ENCODE assay signal across 8 cellular contexts in genomic region chr12:130838284-130838950, GRCh38. TPM values are rescaled to one million over a fixed set of nuclear protein-coding genes. Genes with fewer than 3 reads are reported as not detected.
DNase-seq lines count a peak whose midpoint lies in the region; ATAC-seq, FAIRE-seq and TF ChIP-seq lines count a peak whose summit lies in the region.

No MANE protein-coding gene starts in this region.

- H2AFZ ChIP-seq in HepG2 (ENCODE audit: low read length): no peak overlapping the region

- H3K9ac ChIP-seq in SK-N-MC (ENCODE audit: insufficient read length) (peak overlapping the region; percentile 85), HepG2 (ENCODE audit: insufficient read depth, low read depth, low read length) (peak overlapping the region; percentile 76), subcutaneous abdominal adipose tissue (ENCODE audit: low read length in 5 of 5) (peak overlapping the region in 4 of 5 donors; percentile 74 to 82 (median 78))

- TF ChIP-seq POLR2A in HepG2 (IDR thresholded peaks at IDR 0.05; ENCODE audit: insufficient read depth in 1 of 2, low read depth in 2 of 2, low read length in 2 of 2): no peak

- WGBS in HepG2 (ENCODE audit: low lambda C conversion rate): 0% methylated on average over 9 of the region's 38 CpGs

- TF ChIP-seq RAD21 in HepG2 (CRISPR knock-in tag; IDR thresholded peaks at IDR 0.05): no peak

- H3K79me2 ChIP-seq in HepG2 (ENCODE audit: insufficient read depth, low read length): peaks cover 10% of the 10 kb centered on the region

- ATAC-seq in HG03439 (IDR thresholded peaks at IDR 0.05; ENCODE audit: unreplicated experiment) (peak; percentile 32), HepG2 (peak; percentile 73)

- H4K20me1 ChIP-seq in HepG2 (ENCODE audit: insufficient read depth, low read length): no peaks in the 10 kb centered on the region

- H3K4me3 ChIP-seq in SK-N-MC: peak overlapping the region; percentile 97
- peak overlapping the region; percentile 75 to 93 (median 86) for H3K4me3 ChIP-seq in HepG2 (replicated peaks in 1 of 3; ENCODE audit: insufficient read depth in 1 of 3, low read depth in 2 of 3, low read length in 3 of 3)
- H3K4me3 ChIP-seq in subcutaneous abdominal adipose tissue (ENCODE audit: low read depth in 1 of 5, low read length in 5 of 5): peak overlapping the region; percentile 74 to 82 (median 79)

- in situ Hi-C loops in HepG2 (cut with HindIII; ENCODE audit: extremely low pct_ligation_motif_present, low pct_unique_long_range_greater_than_20kb): loop anchor here (5.0 kb wide), 1 partner anchor 34 kb away; the partner anchor contains the start of gene RAN

- H3K36me3 ChIP-seq in SK-N-MC (ENCODE audit: insufficient read depth, low read length) (no peaks in the 10 kb centered on the region), HepG2 (replicated peaks in 1 of 2; ENCODE audit: control insufficient read depth in 1 of 2, insufficient read depth in 2 of 2, low read length in 2 of 2) (0 out of 5 replicates have a peak, but pooled peaks cover 0 to 2% of the 10 kb centered on the region in 2 experiments), subcutaneous abdominal adipose tissue (ENCODE audit: control insufficient read depth in 5 of 5, insufficient read depth in 5 of 5, low read length in 5 of 5) (no peaks in the 10 kb centered on the region)

- FAIRE-seq in GM19239 (lab: Jason Lieb, UNC) (no peak), HepG2 (lab: Jason Lieb, UNC) (peak; percentile 53)

- peak overlapping the region; percentile 90 for H3K4me2 ChIP-seq in HepG2 (ENCODE audit: low read depth, low read length)

- CTCF ChIA-PET in HepG2 (lab: Yijun Ruan, JAX; ENCODE audit: low intra/inter-chr PET ratio, low total read pairs): interaction anchor here (1.4 kb wide), 1 partner anchor 32 kb away, joined by 10 read pairs; no protein-coding TSS in a partner anchor

- DNase-seq in AML-193 (lab: John Stamatoyannopoulos, UW) (peak; percentile 1 to 13), GM19239 (ENCODE audit: insufficient read length, low spot score) (peak; percentile 20), SK-N-MC (ENCODE audit: low read depth, low spot score) (no peak), cerebellar cortex (ENCODE audit: low spot score) (peak; percentile 43), HepG2 (ENCODE audit: low spot score) (peak; percentile 27), middle frontal gyrus (ENCODE audit: extremely low spot score, low spot score) (no peak)

- no TSS peak for BruUV-seq in HepG2 (replicated peaks; lab: Mats Ljungman, UMichigan)

- H3K27me3 ChIP-seq in HepG2 (ENCODE audit: control insufficient read depth in 1 of 2, insufficient read depth in 2 of 2, low read length in 2 of 2) (no peaks in the 10 kb centered on the region), subcutaneous abdominal adipose tissue (ENCODE audit: control insufficient read depth in 5 of 5, insufficient read depth in 4 of 5, low read length in 5 of 5) (no peaks in the 10 kb centered on the region)

- H3K27ac ChIP-seq in SK-N-MC (no peak overlapping the region), HepG2 (ENCODE audit: extremely low read length, insufficient read depth, low read length) (peak overlapping the region; percentile 59), subcutaneous abdominal adipose tissue (ENCODE audit: low read depth, low read length) (no peak overlapping the region)

- POLR2A ChIA-PET in HepG2 (lab: Yijun Ruan, JAX): interaction anchor here (1.0 to 1.6 kb wide), 3 partner anchors 11 to 62 kb away, joined by 3 to 12 read pairs (median 3); no protein-coding TSS in a partner anchor

- intact Hi-C loops in HepG2 (cut with micrococcal nuclease; ENCODE audit: unreplicated experiment): loop anchor here (2.0 kb wide), 1 partner anchor 32 kb away; no protein-coding TSS in a partner anchor

- no peak for TF ChIP-seq CTCF in HepG2 (CRISPR knock-in tag; IDR thresholded peaks at IDR 0.05)

- no peaks in the 10 kb centered on the region for H3K9me3 ChIP-seq in SK-N-MC (ENCODE audit: low read depth, low read length)
- H3K9me3 ChIP-seq in HepG2 (ENCODE audit: low read length): no peaks in the 10 kb centered on the region
- no peaks in the 10 kb centered on the region for H3K9me3 ChIP-seq in subcutaneous abdominal adipose tissue (ENCODE audit: control insufficient read depth in 5 of 5, low read length in 5 of 5)

- peaks cover 31% of the 10 kb centered on the region for H3K4me1 ChIP-seq in HepG2 (ENCODE audit: insufficient read depth, low read length)
- peaks cover 3 to 20% (median 18%) of the 10 kb centered on the region in 5 donors for H3K4me1 ChIP-seq in subcutaneous abdominal adipose tissue (ENCODE audit: control insufficient read depth in 5 of 5, insufficient read depth in 5 of 5, low read length in 5 of 5)

- TF ChIP-seq EP300 in HepG2 (IDR thresholded peaks at IDR 0.05; ENCODE audit: low read depth in 2 of 2, low read length in 2 of 2) (no peak), HepG2 (CRISPR knock-in tag; IDR thresholded peaks at IDR 0.05; ENCODE audit: borderline replicate concordance) (no peak)

TF ChIP-seq in HepG2, 621 proteins besides CTCF, POLR2A, EP300 and RAD21 (continues in another document):
- 0 out of 2 replicates have a peak, but pooled peaks have one; percentile 20 for TF ChIP-seq ZNF124 (CRISPR knock-in tag; IDR thresholded peaks at IDR 0.05)
- no peak for TF ChIP-seq ZNF704 (CRISPR knock-in tag; IDR thresholded peaks at IDR 0.05; ENCODE audit: borderline replicate concordance)
- peak; percentile 50 for TF ChIP-seq PHF8 (CRISPR knock-in tag; IDR thresholded peaks at IDR 0.05)

RNA-seq across cellular contexts. Expression of gene STX2, which starts 0.6 kb away (rescaled TPM):
- total RNA-seq in HepG2 (2016; rRNA removed; fragmentation: Illumina TruSeq; extraction: Trizol): 12.4 and 13.4 TPM in 2 replicates
- 10.3 and 12.4 TPM in 2 replicates for total RNA-seq in HepG2 (2016; cell fraction: cytosol; rRNA removed; fragmentation: Illumina TruSeq; extraction: Trizol; ENCODE audit: low read depth)
- 11.7 and 13.3 TPM in 2 replicates for total RNA-seq in HepG2 (2016; cell fraction: insoluble cytoplasmic fraction; rRNA removed; fragmentation: Illumina TruSeq; extraction: Trizol)
- total RNA-seq in HepG2 (2016; cell fraction: membrane; rRNA removed; fragmentation: Illumina TruSeq; extraction: Trizol): 17.4 and 19.2 TPM in 2 replicates
- 9.3 and 11.7 TPM in 2 replicates for total RNA-seq in HepG2 (2016; cell fraction: nucleus; rRNA removed; fragmentation: Illumina TruSeq; extraction: Trizol)
- 22.8 and 25.1 TPM in 2 replicates for polyA plus RNA-seq in HepG2 (2011; rRNA removed)
- polyA plus RNA-seq in HepG2 (2011; cell fraction: cytosol; rRNA removed): 9.8 and 15.2 TPM in 2 replicates
- 35.1 and 44.2 TPM in 2 replicates for polyA plus RNA-seq in HepG2 (2011; cell fraction: nucleus; rRNA removed)
- polyA plus RNA-seq in HepG2 (2012): 13.4 and 16.2 TPM in 2 replicates
- 8.3 and 10.5 TPM in 2 replicates for polyA plus RNA-seq in HepG2 (2016; cell fraction: cytosol; fragmentation: Illumina TruSeq; extraction: Trizol; ENCODE audit: low read depth)
- polyA plus RNA-seq in HepG2 (2016; cell fraction: insoluble cytoplasmic fraction; fragmentation: Illumina TruSeq; extraction: Trizol; ENCODE audit: low read depth): 13.2 and 13.7 TPM in 2 replicates
- 14.0 and 15.0 TPM in 2 replicates for polyA plus RNA-seq in HepG2 (2016; cell fraction: membrane; fragmentation: Illumina TruSeq; extraction: Trizol; ENCODE audit: low read depth)
- 18.7 and 22.3 TPM in 2 replicates for polyA plus RNA-seq in HepG2 (2016; cell fraction: nucleus; fragmentation: Illumina TruSeq; extraction: Trizol; ENCODE audit: insufficient read depth, low read depth)
- 8.4 and 9.4 TPM in 2 replicates for polyA minus RNA-seq in HepG2 (2011; rRNA and poly(A)+ RNA removed; ENCODE audit: low replicate concordance)
- 7.5 and 8.7 TPM in 2 replicates for polyA minus RNA-seq in HepG2 (2011; cell fraction: cytosol; rRNA and poly(A)+ RNA removed)
- 19.6 and 26.2 TPM in 2 replicates for polyA minus RNA-seq in HepG2 (2011; cell fraction: nucleus; rRNA and poly(A)+ RNA removed)

RNA-seq across cellular contexts. Expression of gene RAN, which starts 33.4 kb away (rescaled TPM):
- total RNA-seq in HepG2 (2016; rRNA removed; fragmentation: Illumina TruSeq; extraction: Trizol): 1,630 and 2,526 TPM in 2 replicates
- total RNA-seq in HepG2 (2016; cell fraction: cytosol; rRNA removed; fragmentation: Illumina TruSeq; extraction: Trizol; ENCODE audit: low read depth): 453 and 456 TPM in 2 replicates
- 1,637 and 2,557 TPM in 2 replicates for total RNA-seq in HepG2 (2016; cell fraction: insoluble cytoplasmic fraction; rRNA removed; fragmentation: Illumina TruSeq; extraction: Trizol)
- total RNA-seq in HepG2 (2016; cell fraction: membrane; rRNA removed; fragmentation: Illumina TruSeq; extraction: Trizol): 837 and 870 TPM in 2 replicates
- total RNA-seq in HepG2 (2016; cell fraction: nucleus; rRNA removed; fragmentation: Illumina TruSeq; extraction: Trizol): 527 and 560 TPM in 2 replicates
- polyA plus RNA-seq in HepG2 (2011; rRNA removed): 996 and 1,335 TPM in 2 replicates
- polyA plus RNA-seq in HepG2 (2011; cell fraction: cytosol; rRNA removed): 979 and 1,087 TPM in 2 replicates
- 385 and 550 TPM in 2 replicates for polyA plus RNA-seq in HepG2 (2011; cell fraction: nucleus; rRNA removed)
- polyA plus RNA-seq in HepG2 (2012): 1,088 and 1,104 TPM in 2 replicates
- 580 and 585 TPM in 2 replicates for polyA plus RNA-seq in HepG2 (2016; cell fraction: cytosol; fragmentation: Illumina TruSeq; extraction: Trizol; ENCODE audit: low read depth)
- 2,503 and 2,588 TPM in 2 replicates for polyA plus RNA-seq in HepG2 (2016; cell fraction: insoluble cytoplasmic fraction; fragmentation: Illumina TruSeq; extraction: Trizol; ENCODE audit: low read depth)
- polyA plus RNA-seq in HepG2 (2016; cell fraction: membrane; fragmentation: Illumina TruSeq; extraction: Trizol; ENCODE audit: low read depth): 756 and 768 TPM in 2 replicates
- 908 and 932 TPM in 2 replicates for polyA plus RNA-seq in HepG2 (2016; cell fraction: nucleus; fragmentation: Illumina TruSeq; extraction: Trizol; ENCODE audit: insufficient read depth, low read depth)
- 405 and 954 TPM in 2 replicates for polyA minus RNA-seq in HepG2 (2011; rRNA and poly(A)+ RNA removed; ENCODE audit: low replicate concordance)
- polyA minus RNA-seq in HepG2 (2011; cell fraction: cytosol; rRNA and poly(A)+ RNA removed): 424 and 441 TPM in 2 replicates
- polyA minus RNA-seq in HepG2 (2011; cell fraction: nucleus; rRNA and poly(A)+ RNA removed): 138 and 202 TPM in 2 replicates

Comparison
In these comparisons a context has a peak if more than half of its experiments do, and no peak if none do; other contexts are left out.
1. DNase-seq: peak in AML-193 (2 of 2), GM19239 (single experiment), cerebellar cortex (single experiment) and HepG2 (single experiment); none in SK-N-MC (single experiment) and middle frontal gyrus (single experiment).
2. Peak in every context shown above with its lines, with median percentiles within 50 percentile points of each other: H3K4me3 ChIP-seq and H3K9ac ChIP-seq.